9 cellular contexts compared by ENCODE assay signal in genomic region chr22:25085930-25086901, GRCh38.
DNase-seq lines count a peak whose midpoint lies in the region; ATAC-seq and TF ChIP-seq lines count a peak whose summit lies in the region.
"Had no signal": no experiment of that assay in that cellular context is flagged by ENCODE, and none has a peak within 500 bp of the region (broad histone marks: within the 10 kb centered on the region; RNA-seq: fewer than 3 reads in every experiment).

No MANE protein-coding gene starts in this region.

- peaks cover 0 to 45% of the 10 kb centered on the region in 2 donors for H3K4me1 ChIP-seq in right atrium auricular region
- H3K4me1 ChIP-seq in CD4-positive, alpha-beta memory T cell (ENCODE audit: insufficient read depth, low read length) = peaks cover 11% of the 10 kb centered on the region

- no peak overlapping the region for H3K4me3 Mint-ChIP-seq in mesothelial cell of epicardium
- H3K4me3 Mint-ChIP-seq in CD4-positive, alpha-beta memory T cell = no peak overlapping the region

- no peaks in the 10 kb centered on the region for H3K27me3 ChIP-seq in right atrium auricular region
- H3K27me3 ChIP-seq in CD4-positive, alpha-beta memory T cell (ENCODE audit: insufficient read depth, low read length) = no peaks in the 10 kb centered on the region

- DNase-seq in NCI-H69 (lab: John Stamatoyannopoulos, UW) = peak; percentile 87
- DNase-seq in right atrium auricular region (ENCODE audit: low spot score) = peak; percentile 69
- DNase-seq in mesothelial cell of epicardium (ENCODE audit: low spot score in 2 of 2, unreplicated experiment in 2 of 2) = no peak
- no peak for DNase-seq in anterior cingulate cortex (lab: John Stamatoyannopoulos, UW)
- no peak for DNase-seq in NCI-H1092 (lab: John Stamatoyannopoulos, UW)
- DNase-seq in CD4-positive, alpha-beta memory T cell = no peak

- peak; percentile 83 for ATAC-seq in GM21447 (IDR thresholded peaks at IDR 0.05; ENCODE audit: unreplicated experiment)
- ATAC-seq: HCT116 had no signal

- intact Hi-C loops in CD4-positive, alpha-beta memory T cell (cut with micrococcal nuclease) = no loop called here

- no peaks in the 10 kb centered on the region for H3K36me3 Mint-ChIP-seq in mesothelial cell of epicardium
- H3K36me3 Mint-ChIP-seq in CD4-positive, alpha-beta memory T cell = no peaks in the 10 kb centered on the region

- CTCF ChIA-PET in CD4-positive, alpha-beta memory T cell (lab: Charles Lee; ENCODE audit: partially characterized antibody) = interaction anchor here (0.5 to 1.7 kb wide), 4 partner anchors 18 to 86 kb away, joined by 3 to 5 read pairs (median 4); no protein-coding TSS in a partner anchor

- H3K27ac Mint-ChIP-seq in mesothelial cell of epicardium = no peak overlapping the region
- peak overlapping the region in 2 of 7 donors; percentile 18 to 55 for H3K27ac Mint-ChIP-seq in CD4-positive, alpha-beta memory T cell

- H3K9me3 Mint-ChIP-seq in mesothelial cell of epicardium = no peaks in the 10 kb centered on the region
- H3K9me3 Mint-ChIP-seq in CD4-positive, alpha-beta memory T cell = no peaks in the 10 kb centered on the region

- H3K4me3 ChIP-seq in GM08714 (ENCODE audit: low read length) (peak overlapping the region; percentile 34; the same call in 1 of the 2 replicates), right atrium auricular region (no peak overlapping the region)
- no peak overlapping the region for H3K4me3 ChIP-seq in CD4-positive, alpha-beta memory T cell (ENCODE audit: low read length in 2 of 2)

- no peaks in the 10 kb centered on the region for H3K36me3 ChIP-seq in right atrium auricular region
- H3K36me3 ChIP-seq in CD4-positive, alpha-beta memory T cell (ENCODE audit: insufficient read depth, low read length) = no peaks in the 10 kb centered on the region

- TF ChIP-seq CTCF in right atrium auricular region (IDR thresholded peaks at IDR 0.05) (no peak), mesothelial cell of epicardium (IDR thresholded peaks at IDR 0.05; ENCODE audit: unreplicated experiment) (no peak)

- POLR2A ChIA-PET in CD4-positive, alpha-beta memory T cell (lab: Charles Lee; ENCODE audit: partially characterized antibody) = interaction anchor here (1.0 to 1.8 kb wide), 2 partner anchors 10 to 17 kb away, joined by 3 to 6 read pairs; no protein-coding TSS in a partner anchor

- no peaks in the 10 kb centered on the region for H3K9me3 ChIP-seq in right atrium auricular region
- no peaks in the 10 kb centered on the region for H3K9me3 ChIP-seq in CD4-positive, alpha-beta memory T cell (ENCODE audit: control insufficient read depth in 1 of 2, low read length in 2 of 2)

- no peaks in the 10 kb centered on the region for H3K4me1 Mint-ChIP-seq in mesothelial cell of epicardium
- peaks cover 17 to 33% (median 19%) of the 10 kb centered on the region in 4 donors for H3K4me1 Mint-ChIP-seq in CD4-positive, alpha-beta memory T cell

- H3K27ac ChIP-seq in right atrium auricular region = peak overlapping the region in 1 of 2 donors; percentile 13
- no peak overlapping the region for H3K27ac ChIP-seq in CD4-positive, alpha-beta memory T cell (ENCODE audit: low read depth, low read length)

- no peaks in the 10 kb centered on the region for H3K27me3 Mint-ChIP-seq in mesothelial cell of epicardium (ENCODE audit: low read depth)
- H3K27me3 Mint-ChIP-seq in CD4-positive, alpha-beta memory T cell = no peaks in the 10 kb centered on the region

Comparison
In these comparisons a context has a peak if more than half of its experiments do, and no peak if none do; other contexts are left out.
1. DNase-seq: peak in NCI-H69 (single experiment) and right atrium auricular region (single experiment); none in mesothelial cell of epicardium (0 of 2), anterior cingulate cortex (0 of 58), NCI-H1092 (single experiment) and CD4-positive, alpha-beta memory T cell (0 of 5).